ENCODE assay signal across 14 cellular contexts in genomic region chr9:81103597-81104471, GRCh38.
A peak's percentile ranks its signal among the peaks of the same experiment; 100 is the strongest.
DNase-seq lines count a peak whose midpoint lies in the region; ATAC-seq and TF ChIP-seq lines count a peak whose summit lies in the region.
"Had no signal": no experiment of that assay in that cellular context is flagged by ENCODE, and none has a peak within 500 bp of the region (broad histone marks: within the 10 kb centered on the region; RNA-seq: fewer than 3 reads in every experiment).

No MANE protein-coding gene starts in this region.

- no peak overlapping the region for H3K4me3 ChIP-seq in AG04449 (ENCODE audit: low read depth, low read length)
- H3K4me3 ChIP-seq in HCT116 (replicated peaks in 1 of 2; ENCODE audit: low read depth in 1 of 2, low read length in 2 of 2): no peak overlapping the region
- H3K4me3 ChIP-seq in hepatocyte: no peak overlapping the region
- H3K4me3 ChIP-seq: GM12878, lung had no signal

- ATAC-seq in HCT116: no peak
- ATAC-seq in WTC11: peak; percentile 60
- ATAC-seq in HG02763 (IDR thresholded peaks at IDR 0.05; ENCODE audit: unreplicated experiment): no peak
- no peak for ATAC-seq in GM18870 (IDR thresholded peaks at IDR 0.05; ENCODE audit: unreplicated experiment)
- ATAC-seq: GM12878, right cardiac atrium had no signal

- H3K27me3 Mint-ChIP-seq in WTC11 (ENCODE audit: low read depth): no peaks in the 10 kb centered on the region
- H3K27me3 Mint-ChIP-seq in activated naive CD4-positive, alpha-beta T cell treated with anti-CD3 and anti-CD28 coated beads, Interleukin-2, amount 10 ng/mL, durations not matched to agents 7 days and 5 days: no peaks in the 10 kb centered on the region

- H3K27ac ChIP-seq in HCT116 (ENCODE audit: low read depth, low read length): no peak overlapping the region
- peak overlapping the region; percentile 38 for H3K27ac ChIP-seq in hepatocyte

- H3K9me2 ChIP-seq in HCT116 (ENCODE audit: insufficient read depth) (no peaks in the 10 kb centered on the region), hepatocyte (replicated peaks; ENCODE audit: insufficient read depth) (no peaks in the 10 kb centered on the region)

- no peak overlapping the region for H3K9ac ChIP-seq in HCT116 (ENCODE audit: low read length)

- H2AFZ ChIP-seq in HCT116 (ENCODE audit: low read depth, low read length, poor library complexity, severe bottlenecking) (no peak overlapping the region), hepatocyte (no peak overlapping the region)

- CTCF ChIA-PET in AG04449 (lab: Yijun Ruan, JAX): interaction anchor here (0.6 to 1.4 kb wide), 4 partner anchors 9 to 418 kb away, joined by 3 to 8 read pairs (median 4); no protein-coding TSS in a partner anchor
- CTCF ChIA-PET in HCT116 (lab: Charles Lee): interaction anchor here (1.3 to 1.5 kb wide), 2 partner anchors 9 to 419 kb away, joined by 3 to 7 read pairs; no protein-coding TSS in a partner anchor
- CTCF ChIA-PET in WTC11 (lab: Charles Lee): interaction anchor here (1.0 to 1.8 kb wide), 2 partner anchors 9 to 18 kb away, joined by 3 to 7 read pairs; no protein-coding TSS in a partner anchor
- CTCF ChIA-PET in activated naive CD4-positive, alpha-beta T cell treated with anti-CD3 and anti-CD28 coated beads, Interleukin-2, amount 10 ng/mL, durations not matched to agents 7 days and 5 days (lab: Charles Lee): interaction anchor here (0.5 to 0.6 kb wide), 2 partner anchors 16 to 36 kb away, joined by 3 read pairs; no protein-coding TSS in a partner anchor

- no peaks in the 10 kb centered on the region for H3K79me2 ChIP-seq in HCT116 (ENCODE audit: insufficient read depth, low read length)
- H3K79me2 ChIP-seq in hepatocyte: no peaks in the 10 kb centered on the region

- H4K20me1 ChIP-seq in HCT116 (ENCODE audit: insufficient read depth): no peaks in the 10 kb centered on the region
- H4K20me1 ChIP-seq in hepatocyte (ENCODE audit: insufficient read depth, poor library complexity, severe bottlenecking): no peaks in the 10 kb centered on the region

- POLR2A ChIA-PET in AG04449 (lab: Yijun Ruan, JAX): no interaction called here
- POLR2A ChIA-PET in HCT116 (lab: Charles Lee): no interaction called here
- POLR2A ChIA-PET in WTC11 (lab: Charles Lee): interaction anchor here (0.5 to 0.7 kb wide), 3 partner anchors 7 to 46 kb away, joined by 3 to 5 read pairs (median 4); no protein-coding TSS in a partner anchor

- DNase-seq in AG04449 (ENCODE audit: low read depth, low spot score) (no peak), HCT116 (ENCODE audit: low read depth, low spot score) (no peak), WTC11 (ENCODE audit: low spot score) (no peak), hepatocyte (ENCODE audit: low spot score) (peak; percentile 60), medulla oblongata (ENCODE audit: extremely low spot score) (no peak)
- no peak for DNase-seq in activated naive CD4-positive, alpha-beta T cell treated with anti-CD3 and anti-CD28 coated beads, Interleukin-2, amount 10 ng/mL, durations not matched to agents 7 days and 5 days
- DNase-seq: NCI-H1105 treated with DMSO at 0.1 percent for 48 hours, right cardiac atrium had no signal

- H3K4me2 ChIP-seq in HCT116 (ENCODE audit: low read length): no peak overlapping the region
- H3K4me2 ChIP-seq in hepatocyte: no peak overlapping the region

- H3K4me1 ChIP-seq in HCT116 (ENCODE audit: control insufficient read depth in 1 of 2, insufficient read depth in 2 of 2, low read length in 2 of 2) (no peaks in the 10 kb centered on the region), hepatocyte (ENCODE audit: insufficient read depth) (no peaks in the 10 kb centered on the region)

- TF ChIP-seq CTCF in AG04449 (IDR thresholded peaks at IDR 0.05; ENCODE audit: insufficient read depth, low read length, missing control alignments) (peak; percentile 10), HCT116 (IDR thresholded peaks at IDR 0.05 in 2 of 3, conservative IDR thresholded peaks at IDR 0.05 in 1 of 3; ENCODE audit: borderline replicate concordance in 1 of 3, insufficient read depth in 1 of 3, low read depth in 2 of 3, low read length in 2 of 3) (peak in 2 of 3 experiments; percentile 24 to 25; a peak in 2 of 6 replicates), WTC11 (IDR thresholded peaks at IDR 0.05) (no peak), hepatocyte (IDR thresholded peaks at IDR 0.05; ENCODE audit: poor library complexity) (peak; percentile 44)

- no peak overlapping the region for H3K4me3 Mint-ChIP-seq in WTC11
- H3K4me3 Mint-ChIP-seq in activated naive CD4-positive, alpha-beta T cell treated with anti-CD3 and anti-CD28 coated beads, Interleukin-2, amount 10 ng/mL, durations not matched to agents 7 days and 5 days: no peak overlapping the region
- H3K4me3 Mint-ChIP-seq: activated naive CD8-positive, alpha-beta T cell; CD14-positive monocyte had no signal

- H3K4me1 Mint-ChIP-seq in WTC11: peaks cover 18% of the 10 kb centered on the region
- H3K4me1 Mint-ChIP-seq in activated naive CD4-positive, alpha-beta T cell treated with anti-CD3 and anti-CD28 coated beads, Interleukin-2, amount 10 ng/mL, durations not matched to agents 7 days and 5 days: no peaks in the 10 kb centered on the region

- H3K9me3 ChIP-seq in HCT116 (ENCODE audit: control insufficient read depth in 1 of 2, insufficient read depth in 1 of 2, low read depth in 1 of 2, low read length in 2 of 2) (no peaks in the 10 kb centered on the region), hepatocyte (ENCODE audit: low read depth) (no peaks in the 10 kb centered on the region)

- BruUV-seq in HCT116 (replicated peaks; lab: Mats Ljungman, UMichigan): no TSS peak

- no peaks in the 10 kb centered on the region for H3K36me3 Mint-ChIP-seq in WTC11
- no peaks in the 10 kb centered on the region for H3K36me3 Mint-ChIP-seq in activated naive CD4-positive, alpha-beta T cell treated with anti-CD3 and anti-CD28 coated beads, Interleukin-2, amount 10 ng/mL, durations not matched to agents 7 days and 5 days
- H3K36me3 Mint-ChIP-seq: activated naive CD8-positive, alpha-beta T cell; CD14-positive monocyte had no signal

- H3K27me3 ChIP-seq in HCT116 (ENCODE audit: insufficient read depth, low read length) (no peaks in the 10 kb centered on the region), hepatocyte (no peaks in the 10 kb centered on the region)

- no peaks in the 10 kb centered on the region for H3K36me3 ChIP-seq in HCT116 (ENCODE audit: control insufficient read depth in 1 of 2, insufficient read depth in 2 of 2, low read length in 2 of 2)
- H3K36me3 ChIP-seq in hepatocyte (replicated peaks; ENCODE audit: insufficient read depth, low read depth): no peaks in the 10 kb centered on the region

- TF ChIP-seq RAD21 in HCT116 (IDR thresholded peaks at IDR 0.05; ENCODE audit: low read depth): no peak

- no peak for TF ChIP-seq POLR2A in HCT116 (IDR thresholded peaks at IDR 0.05; ENCODE audit: borderline replicate concordance, extremely low read depth, insufficient read depth, insufficient read length)

- H3K9me3 Mint-ChIP-seq in WTC11: peaks cover 8% of the 10 kb centered on the region; the same call in 1 of the 2 replicates
- no peaks in the 10 kb centered on the region for H3K9me3 Mint-ChIP-seq in activated naive CD4-positive, alpha-beta T cell treated with anti-CD3 and anti-CD28 coated beads, Interleukin-2, amount 10 ng/mL, durations not matched to agents 7 days and 5 days

- RAD21 ChIA-PET in HCT116 (lab: Charles Lee; ENCODE audit: low non-redundant PET in 1 of 2, low total read pairs in 2 of 2, uncharacterized antibody in 2 of 2, unreplicated experiment in 2 of 2): no interaction called here

- intact Hi-C loops in HCT116 (cut with micrococcal nuclease): no loop called here

- no peak overlapping the region for H3K27ac Mint-ChIP-seq in WTC11
- no peak overlapping the region for H3K27ac Mint-ChIP-seq in activated naive CD4-positive, alpha-beta T cell treated with anti-CD3 and anti-CD28 coated beads, Interleukin-2, amount 10 ng/mL, durations not matched to agents 7 days and 5 days
- H3K27ac Mint-ChIP-seq: activated naive CD8-positive, alpha-beta T cell had no signal

- WGBS in hepatocyte (ENCODE audit: low lambda C conversion rate, missing lambda C conversion rate): 65% methylated on average over 10 of the region's 10 CpGs

TF ChIP-seq in HCT116, 20 proteins besides CTCF, POLR2A, EP300 and RAD21 (continues in another document):
- TF ChIP-seq, protein P1, sequence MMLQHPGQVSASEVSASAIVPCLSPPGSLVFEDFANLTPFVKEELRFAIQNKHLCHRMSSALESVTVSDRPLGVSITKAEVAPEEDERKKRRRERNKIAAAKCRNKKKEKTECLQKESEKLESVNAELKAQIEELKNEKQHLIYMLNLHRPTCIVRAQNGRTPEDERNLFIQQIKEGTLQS (IDR thresholded peaks at IDR 0.05): no peak
- no peak for TF ChIP-seq YY1 (IDR thresholded peaks at IDR 0.05; ENCODE audit: extremely low read depth, insufficient replicate concordance, low read depth, low read length)
- TF ChIP-seq EZH2 (IDR thresholded peaks at IDR 0.05): no peak
- TF ChIP-seq POLR2AphosphoS5 (IDR thresholded peaks at IDR 0.05; ENCODE audit: low read depth, low read length): no peak
- TF ChIP-seq CEBPB (IDR thresholded peaks at IDR 0.05; ENCODE audit: low read depth): no peak

TF ChIP-seq in WTC11, 78 proteins besides CTCF, POLR2A, EP300 and RAD21 (continues in another document):
- TF ChIP-seq CREM (CRISPR knock-in tag; IDR thresholded peaks at IDR 0.05) (no peak), ATF2 (CRISPR knock-in tag; IDR thresholded peaks at IDR 0.05; ENCODE audit: borderline replicate concordance, low read depth) (no peak), ZNF423 (CRISPR knock-in tag; IDR thresholded peaks at IDR 0.05) (no peak), ELF4 (CRISPR knock-in tag; IDR thresholded peaks at IDR 0.05; ENCODE audit: low read depth) (no peak), SMAD3 (CRISPR knock-in tag; IDR thresholded peaks at IDR 0.05; ENCODE audit: borderline replicate concordance) (no peak)
